Comparison of ENCODE assay signal across 1 cellular context in the genomic region with DNA sequence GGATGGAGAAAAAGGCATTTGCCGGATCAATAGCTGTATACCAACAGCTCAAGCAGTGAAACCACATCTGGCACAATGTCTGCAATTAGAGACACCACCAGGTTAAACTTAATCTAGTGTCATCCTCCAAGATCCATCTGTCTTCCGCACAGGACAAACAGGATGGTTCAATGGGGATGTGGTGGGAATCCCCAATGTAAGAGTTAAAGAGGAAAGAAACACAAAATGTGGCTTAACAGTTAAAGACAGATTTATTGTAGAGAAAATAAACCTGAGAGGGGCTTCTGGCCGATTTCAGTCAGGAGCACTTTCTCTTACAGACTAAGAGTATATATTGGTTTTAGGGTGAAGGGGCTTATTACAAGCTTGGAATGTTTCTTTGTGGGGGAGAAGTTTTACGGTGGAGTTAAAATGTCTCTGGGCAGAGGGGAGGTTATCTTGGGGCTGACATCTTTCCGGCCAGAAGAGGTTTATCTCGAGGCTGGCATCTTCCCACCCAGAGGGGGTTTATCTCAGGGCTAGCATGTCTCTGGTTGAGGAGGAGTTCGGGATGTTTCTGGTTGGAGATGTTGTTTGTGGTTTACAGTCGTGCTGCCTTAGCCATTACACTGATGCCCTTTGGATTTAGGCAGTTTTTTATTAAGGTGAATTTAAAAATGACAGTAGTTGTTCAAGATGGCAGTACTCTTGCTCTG.
TF ChIP-seq lines count a peak whose summit lies in the region.

No MANE protein-coding gene starts in this region.

TF ChIP-seq in K562, 482 proteins besides CTCF, POLR2A, EP300 and RAD21 (continued from another document):
- TF ChIP-seq, protein P1, sequence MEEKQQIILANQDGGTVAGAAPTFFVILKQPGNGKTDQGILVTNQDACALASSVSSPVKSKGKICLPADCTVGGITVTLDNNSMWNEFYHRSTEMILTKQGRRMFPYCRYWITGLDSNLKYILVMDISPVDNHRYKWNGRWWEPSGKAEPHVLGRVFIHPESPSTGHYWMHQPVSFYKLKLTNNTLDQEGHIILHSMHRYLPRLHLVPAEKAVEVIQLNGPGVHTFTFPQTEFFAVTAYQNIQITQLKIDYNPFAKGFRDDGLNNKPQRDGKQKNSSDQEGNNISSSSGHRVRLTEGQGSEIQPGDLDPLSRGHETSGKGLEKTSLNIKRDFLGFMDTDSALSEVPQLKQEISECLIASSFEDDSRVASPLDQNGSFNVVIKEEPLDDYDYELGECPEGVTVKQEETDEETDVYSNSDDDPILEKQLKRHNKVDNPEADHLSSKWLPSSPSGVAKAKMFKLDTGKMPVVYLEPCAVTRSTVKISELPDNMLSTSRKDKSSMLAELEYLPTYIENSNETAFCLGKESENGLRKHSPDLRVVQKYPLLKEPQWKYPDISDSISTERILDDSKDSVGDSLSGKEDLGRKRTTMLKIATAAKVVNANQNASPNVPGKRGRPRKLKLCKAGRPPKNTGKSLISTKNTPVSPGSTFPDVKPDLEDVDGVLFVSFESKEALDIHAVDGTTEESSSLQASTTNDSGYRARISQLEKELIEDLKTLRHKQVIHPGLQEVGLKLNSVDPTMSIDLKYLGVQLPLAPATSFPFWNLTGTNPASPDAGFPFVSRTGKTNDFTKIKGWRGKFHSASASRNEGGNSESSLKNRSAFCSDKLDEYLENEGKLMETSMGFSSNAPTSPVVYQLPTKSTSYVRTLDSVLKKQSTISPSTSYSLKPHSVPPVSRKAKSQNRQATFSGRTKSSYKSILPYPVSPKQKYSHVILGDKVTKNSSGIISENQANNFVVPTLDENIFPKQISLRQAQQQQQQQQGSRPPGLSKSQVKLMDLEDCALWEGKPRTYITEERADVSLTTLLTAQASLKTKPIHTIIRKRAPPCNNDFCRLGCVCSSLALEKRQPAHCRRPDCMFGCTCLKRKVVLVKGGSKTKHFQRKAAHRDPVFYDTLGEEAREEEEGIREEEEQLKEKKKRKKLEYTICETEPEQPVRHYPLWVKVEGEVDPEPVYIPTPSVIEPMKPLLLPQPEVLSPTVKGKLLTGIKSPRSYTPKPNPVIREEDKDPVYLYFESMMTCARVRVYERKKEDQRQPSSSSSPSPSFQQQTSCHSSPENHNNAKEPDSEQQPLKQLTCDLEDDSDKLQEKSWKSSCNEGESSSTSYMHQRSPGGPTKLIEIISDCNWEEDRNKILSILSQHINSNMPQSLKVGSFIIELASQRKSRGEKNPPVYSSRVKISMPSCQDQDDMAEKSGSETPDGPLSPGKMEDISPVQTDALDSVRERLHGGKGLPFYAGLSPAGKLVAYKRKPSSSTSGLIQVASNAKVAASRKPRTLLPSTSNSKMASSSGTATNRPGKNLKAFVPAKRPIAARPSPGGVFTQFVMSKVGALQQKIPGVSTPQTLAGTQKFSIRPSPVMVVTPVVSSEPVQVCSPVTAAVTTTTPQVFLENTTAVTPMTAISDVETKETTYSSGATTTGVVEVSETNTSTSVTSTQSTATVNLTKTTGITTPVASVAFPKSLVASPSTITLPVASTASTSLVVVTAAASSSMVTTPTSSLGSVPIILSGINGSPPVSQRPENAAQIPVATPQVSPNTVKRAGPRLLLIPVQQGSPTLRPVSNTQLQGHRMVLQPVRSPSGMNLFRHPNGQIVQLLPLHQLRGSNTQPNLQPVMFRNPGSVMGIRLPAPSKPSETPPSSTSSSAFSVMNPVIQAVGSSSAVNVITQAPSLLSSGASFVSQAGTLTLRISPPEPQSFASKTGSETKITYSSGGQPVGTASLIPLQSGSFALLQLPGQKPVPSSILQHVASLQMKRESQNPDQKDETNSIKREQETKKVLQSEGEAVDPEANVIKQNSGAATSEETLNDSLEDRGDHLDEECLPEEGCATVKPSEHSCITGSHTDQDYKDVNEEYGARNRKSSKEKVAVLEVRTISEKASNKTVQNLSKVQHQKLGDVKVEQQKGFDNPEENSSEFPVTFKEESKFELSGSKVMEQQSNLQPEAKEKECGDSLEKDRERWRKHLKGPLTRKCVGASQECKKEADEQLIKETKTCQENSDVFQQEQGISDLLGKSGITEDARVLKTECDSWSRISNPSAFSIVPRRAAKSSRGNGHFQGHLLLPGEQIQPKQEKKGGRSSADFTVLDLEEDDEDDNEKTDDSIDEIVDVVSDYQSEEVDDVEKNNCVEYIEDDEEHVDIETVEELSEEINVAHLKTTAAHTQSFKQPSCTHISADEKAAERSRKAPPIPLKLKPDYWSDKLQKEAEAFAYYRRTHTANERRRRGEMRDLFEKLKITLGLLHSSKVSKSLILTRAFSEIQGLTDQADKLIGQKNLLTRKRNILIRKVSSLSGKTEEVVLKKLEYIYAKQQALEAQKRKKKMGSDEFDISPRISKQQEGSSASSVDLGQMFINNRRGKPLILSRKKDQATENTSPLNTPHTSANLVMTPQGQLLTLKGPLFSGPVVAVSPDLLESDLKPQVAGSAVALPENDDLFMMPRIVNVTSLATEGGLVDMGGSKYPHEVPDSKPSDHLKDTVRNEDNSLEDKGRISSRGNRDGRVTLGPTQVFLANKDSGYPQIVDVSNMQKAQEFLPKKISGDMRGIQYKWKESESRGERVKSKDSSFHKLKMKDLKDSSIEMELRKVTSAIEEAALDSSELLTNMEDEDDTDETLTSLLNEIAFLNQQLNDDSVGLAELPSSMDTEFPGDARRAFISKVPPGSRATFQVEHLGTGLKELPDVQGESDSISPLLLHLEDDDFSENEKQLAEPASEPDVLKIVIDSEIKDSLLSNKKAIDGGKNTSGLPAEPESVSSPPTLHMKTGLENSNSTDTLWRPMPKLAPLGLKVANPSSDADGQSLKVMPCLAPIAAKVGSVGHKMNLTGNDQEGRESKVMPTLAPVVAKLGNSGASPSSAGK (IDR thresholded peaks at IDR 0.05), result no peak
- TF ChIP-seq TEAD4 (IDR thresholded peaks at IDR 0.05; ENCODE audit: low read length) (peak; percentile 38; the same call in 1 of the 2 replicates), TEAD4 (CRISPR knock-in tag; IDR thresholded peaks at IDR 0.05; ENCODE audit: borderline replicate concordance) (no peak), CBFA2T2 (conservative IDR thresholded peaks at IDR 0.05) (peak; percentile 45; the same call in 1 of the 2 replicates), CBFA2T3 (IDR thresholded peaks at IDR 0.05) (peak; percentile 71), FOXK1 (CRISPR knock-in tag; IDR thresholded peaks at IDR 0.05; ENCODE audit: borderline replicate concordance) (no peak), TCF3 (CRISPR knock-in tag; IDR thresholded peaks at IDR 0.05) (peak; percentile 10; the same call in 1 of the 2 replicates)
- TF ChIP-seq, protein P2, sequence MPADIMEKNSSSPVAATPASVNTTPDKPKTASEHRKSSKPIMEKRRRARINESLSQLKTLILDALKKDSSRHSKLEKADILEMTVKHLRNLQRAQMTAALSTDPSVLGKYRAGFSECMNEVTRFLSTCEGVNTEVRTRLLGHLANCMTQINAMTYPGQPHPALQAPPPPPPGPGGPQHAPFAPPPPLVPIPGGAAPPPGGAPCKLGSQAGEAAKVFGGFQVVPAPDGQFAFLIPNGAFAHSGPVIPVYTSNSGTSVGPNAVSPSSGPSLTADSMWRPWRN (IDR thresholded peaks at IDR 0.05; ENCODE audit: low read depth), result peak; percentile 68
TF ChIP-seq in K562: peak in this region for 9.
